ENCODE assay signal across 8 cellular contexts in the genomic region with DNA sequence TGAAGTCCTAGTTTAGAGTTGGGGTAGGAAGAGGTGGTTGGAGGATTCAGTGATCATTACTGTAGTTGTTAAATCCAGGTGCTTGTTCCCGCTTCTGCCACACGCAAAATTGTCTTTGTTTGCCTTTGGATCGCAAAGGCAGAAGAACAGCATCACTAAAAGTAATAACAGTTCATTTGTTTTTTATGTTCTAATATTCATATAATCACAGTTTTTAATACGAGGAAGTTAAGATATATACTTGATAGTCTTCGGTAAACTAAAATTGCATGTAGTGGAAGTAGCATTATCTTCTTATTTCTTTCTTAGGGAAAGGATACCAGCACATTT. TPM values are rescaled to one million over a fixed set of nuclear protein-coding genes. Genes with fewer than 3 reads are reported as not detected.
A peak's percentile ranks its signal among the peaks of the same experiment; 100 is the strongest.
DNase-seq lines count a peak whose midpoint lies in the region; ATAC-seq and TF ChIP-seq lines count a peak whose summit lies in the region.

No MANE protein-coding gene starts in this region.

- H3K27ac Mint-ChIP-seq in Calu3 (ENCODE audit: unreplicated experiment) = peak overlapping the region; percentile 97

- H3K4me1 ChIP-seq in ascending aorta = peaks cover 12 to 18% of the 10 kb centered on the region in 2 donors
- H3K4me1 ChIP-seq in lung (ENCODE audit: control insufficient read depth in 2 of 2, insufficient read depth in 2 of 2, low read length in 2 of 2) = peaks cover 2% of the 10 kb centered on the region in 2 donors
- H3K4me1 ChIP-seq in aorta (ENCODE audit: control insufficient read depth in 1 of 2, insufficient read depth in 2 of 2, low read length in 2 of 2) = no peaks in the 10 kb centered on the region

- H3K27ac ChIP-seq in ascending aorta = peak overlapping the region in 1 of 2 donors; percentile 80
- peak overlapping the region; percentile 92 to 95 for H3K27ac ChIP-seq in lung (ENCODE audit: low read depth in 1 of 2, low read length in 1 of 2)
- peak overlapping the region in 1 of 2 donors; percentile 1 for H3K27ac ChIP-seq in aorta (ENCODE audit: low read depth in 1 of 2, low read length in 2 of 2)

- H3K27me3 ChIP-seq in ascending aorta (no peaks in the 10 kb centered on the region), lung (ENCODE audit: control insufficient read depth, insufficient read depth) (no peaks in the 10 kb centered on the region), aorta (ENCODE audit: control insufficient read depth in 1 of 2, insufficient read depth in 2 of 2, low read length in 1 of 2) (no peaks in the 10 kb centered on the region)

- no peak for TF ChIP-seq CTCF in Calu3 (IDR thresholded peaks at IDR 0.05; ENCODE audit: unreplicated experiment)
- no peak for TF ChIP-seq CTCF in ascending aorta (IDR thresholded peaks at IDR 0.05)
- TF ChIP-seq CTCF in lung (IDR thresholded peaks at IDR 0.05; ENCODE audit: control extremely low read depth, extremely low read depth) = no peak

- no peaks in the 10 kb centered on the region for H3K9me3 Mint-ChIP-seq in Calu3 (ENCODE audit: low read depth, unreplicated experiment)

- H3K9me3 ChIP-seq in ascending aorta (no peaks in the 10 kb centered on the region), lung (ENCODE audit: control insufficient read depth in 2 of 2, insufficient read depth in 1 of 2, low read length in 1 of 2) (no peaks in the 10 kb centered on the region), aorta (ENCODE audit: control insufficient read depth, low read length) (no peaks in the 10 kb centered on the region)

- intact Hi-C loops in Calu3 (cut with micrococcal nuclease; ENCODE audit: unreplicated experiment) (loop anchor here (1.0 kb wide), 2 partner anchors 86 to 105 kb away; no protein-coding TSS in a partner anchor), ascending aorta (cut with DNase I) (loop anchor here (5.0 kb wide), 1 partner anchor 185 kb away; the partner anchor contains the start of genes NIF3L1 and PPIL3), aorta (cut with DNase I) (loop anchor here (5.0 to 10.0 kb wide), 4 partner anchors 45 to 170 kb away; partner anchors contain the start of gene CFLAR (in 1 of the 2))

- H3K27me3 Mint-ChIP-seq in Calu3 (ENCODE audit: unreplicated experiment) = no peaks in the 10 kb centered on the region

- 1 to 3% methylated on average over 5 of the region's 5 CpGs for WGBS in lung, 2 donors
- 3 to 4% methylated on average over 5 of the region's 5 CpGs for WGBS in aorta, 2 donors

- H3K4me3 Mint-ChIP-seq in Calu3 (ENCODE audit: low read depth, unreplicated experiment) = peak overlapping the region; percentile 90

- ATAC-seq in HG03097 (IDR thresholded peaks at IDR 0.05; ENCODE audit: low FRiP score, unreplicated experiment) (peak; percentile 3), lung (ENCODE audit: insufficient read depth, low FRiP score) (no peak), aorta (ENCODE audit: low FRiP score) (no peak), HG03045 (IDR thresholded peaks at IDR 0.05; ENCODE audit: unreplicated experiment) (no peak)

- CTCF ChIA-PET in Calu3 (lab: Charles Lee) = interaction anchor here (1.4 kb wide), 1 partner anchor 64 kb away, joined by 3 read pairs; no protein-coding TSS in a partner anchor

- H3K36me3 ChIP-seq in ascending aorta (no peaks in the 10 kb centered on the region), lung (ENCODE audit: control insufficient read depth in 2 of 2, insufficient read depth in 2 of 2, low read length in 2 of 2) (no peaks in the 10 kb centered on the region), aorta (ENCODE audit: control insufficient read depth in 1 of 2, insufficient read depth in 2 of 2, low read length in 1 of 2) (no peaks in the 10 kb centered on the region)

- peak overlapping the region; percentile 87 to 93 for H3K4me3 ChIP-seq in ascending aorta
- H3K4me3 ChIP-seq in lung = peak overlapping the region; percentile 92
- H3K4me3 ChIP-seq in aorta (ENCODE audit: low read length in 2 of 2) = peak overlapping the region; percentile 69 to 72

- no peak for DNase-seq in Calu3
- no peak for DNase-seq in ascending aorta (ENCODE audit: low spot score in 2 of 2)
- DNase-seq in lung (ENCODE audit: low spot score) = no peak
- no peak for DNase-seq in aorta
- DNase-seq in NCI-H2081 treated with DMSO at 0.1 percent for 48 hours (lab: John Stamatoyannopoulos, UW) = no peak
- DNase-seq in GDM1 (lab: John Stamatoyannopoulos, UW) = no peak

- H3K36me3 Mint-ChIP-seq in Calu3 (ENCODE audit: insufficient read depth, unreplicated experiment) = peaks cover 61% of the 10 kb centered on the region

- BruUV-seq in Calu3 (replicated peaks; lab: Mats Ljungman, UMichigan) = TSS peak; percentile 87

- peaks cover 31% of the 10 kb centered on the region for H3K4me1 Mint-ChIP-seq in Calu3 (ENCODE audit: low read depth, unreplicated experiment)

RNA-seq across cellular contexts. Expression of gene NDUFB3, which starts 0.4 kb away (rescaled TPM):
- total RNA-seq in Calu3 (2022) = 133 and 140 TPM in 2 replicates
- total RNA-seq in ascending aorta = 34.2 TPM
- 10 to 100 TPM; 46.2 to 71.5 TPM for total RNA-seq in lung
- 10 to 100 TPM; 86.7 to 87.5 TPM for polyA plus RNA-seq in lung
- total RNA-seq in aorta = 10 to 100 TPM; 42.7 to 43.2 TPM
- 100 to 1,000 TPM in 1 of 2 donors, 10 to 100 TPM in 1; 62.8 to 152 TPM for polyA plus RNA-seq in aorta

RNA-seq across cellular contexts. Expression of gene HYCC2, which starts 0.7 kb away (rescaled TPM):
- 37.5 and 45.6 TPM in 2 replicates for total RNA-seq in Calu3 (2022)
- 2.1 TPM for total RNA-seq in ascending aorta
- 10 to 100 TPM; 25.2 to 36.4 TPM for total RNA-seq in lung
- 1 to 10 TPM; 5.7 to 6.7 TPM for polyA plus RNA-seq in lung
- total RNA-seq in aorta = 10 to 100 TPM; 26.2 to 31.4 TPM
- 1 to 10 TPM; 4.8 to 5.3 TPM for polyA plus RNA-seq in aorta

RNA-seq across cellular contexts. Expression of gene CFLAR, which starts 43.8 kb away (rescaled TPM):
- 232 and 285 TPM in 2 replicates for total RNA-seq in Calu3 (2022)
- 112 TPM for total RNA-seq in ascending aorta
- 100 to 1,000 TPM; 294 to 345 TPM for total RNA-seq in lung
- polyA plus RNA-seq in lung = 100 to 1,000 TPM; 101 to 182 TPM
- 100 to 1,000 TPM; 154 to 244 TPM for total RNA-seq in aorta
- 10 to 100 TPM; 30.4 to 63.5 TPM for polyA plus RNA-seq in aorta
